ENCODE assay signal across 1 cellular context in genomic region chr2:231701456-231702373, GRCh38.
TF ChIP-seq lines count a peak whose summit lies in the region.

No MANE protein-coding gene starts in this region.

TF ChIP-seq in HepG2, 621 proteins besides CTCF, POLR2A, EP300 and RAD21 (continued from another document and continues in another):
- TF ChIP-seq ZNF318 (CRISPR knock-in tag; IDR thresholded peaks at IDR 0.05) (no peak), POLR2G (IDR thresholded peaks at IDR 0.05; ENCODE audit: low read depth, low read length) (peak; percentile 67), ZNF263 (CRISPR knock-in tag; IDR thresholded peaks at IDR 0.05) (peak; percentile 46), PAX8 (CRISPR knock-in tag; IDR thresholded peaks at IDR 0.05; ENCODE audit: borderline replicate concordance) (no peak), SPEN (CRISPR knock-in tag; IDR thresholded peaks at IDR 0.05; ENCODE audit: low read depth) (peak; percentile 21; the same call in 1 of the 2 replicates), ZC3H13 (CRISPR knock-in tag; IDR thresholded peaks at IDR 0.05) (0 out of 2 replicates have a peak, but pooled peaks have one; percentile 53), ZNF749 (CRISPR knock-in tag; IDR thresholded peaks at IDR 0.05; ENCODE audit: borderline replicate concordance) (0 out of 2 replicates have a peak, but pooled peaks have one; percentile 51), ZNF839 (CRISPR knock-in tag; IDR thresholded peaks at IDR 0.05; ENCODE audit: borderline replicate concordance) (peak; percentile 92; the same call in 1 of the 2 replicates), SMARCE1 (IDR thresholded peaks at IDR 0.05; ENCODE audit: borderline replicate concordance) (no peak), NFKB2 (CRISPR knock-in tag; IDR thresholded peaks at IDR 0.05; ENCODE audit: borderline replicate concordance) (no peak; the same call in 1 of the 2 replicates), ZNF552 (CRISPR knock-in tag; IDR thresholded peaks at IDR 0.05; ENCODE audit: borderline replicate concordance) (peak; percentile 57; the same call in 1 of the 2 replicates), RFX5 (IDR thresholded peaks at IDR 0.05; ENCODE audit: low read depth, low read length) (no peak), AHR (CRISPR knock-in tag; IDR thresholded peaks at IDR 0.05) (peak; percentile 18; the same call in 1 of the 2 replicates), KDM4B (CRISPR knock-in tag; IDR thresholded peaks at IDR 0.05) (0 out of 2 replicates have a peak, but pooled peaks have one; percentile 31), ZNF782 (CRISPR knock-in tag; IDR thresholded peaks at IDR 0.05; ENCODE audit: borderline replicate concordance) (no peak), PHF20 (CRISPR knock-in tag; IDR thresholded peaks at IDR 0.05) (peak; percentile 70), MEF2D (CRISPR knock-in tag; IDR thresholded peaks at IDR 0.05) (no peak), GLI4 (CRISPR knock-in tag; IDR thresholded peaks at IDR 0.05; ENCODE audit: borderline replicate concordance) (0 out of 2 replicates have a peak, but pooled peaks have one; percentile 41), THRA (CRISPR knock-in tag; IDR thresholded peaks at IDR 0.05; ENCODE audit: borderline replicate concordance) (no peak), PATZ1 (CRISPR knock-in tag; IDR thresholded peaks at IDR 0.05) (0 out of 2 replicates have a peak, but pooled peaks have one; percentile 56), ZKSCAN5 (CRISPR knock-in tag; IDR thresholded peaks at IDR 0.05) (peak; percentile 38; the same call in 1 of the 2 replicates), REL (CRISPR knock-in tag; conservative IDR thresholded peaks at IDR 0.05) (0 out of 2 replicates have a peak, but pooled peaks have one; percentile 13), ZNF746 (CRISPR knock-in tag; IDR thresholded peaks at IDR 0.05) (peak; percentile 72; the same call in 1 of the 2 replicates), ZNF792 (CRISPR knock-in tag; IDR thresholded peaks at IDR 0.05) (peak; percentile 68; the same call in 1 of the 2 replicates), ZNF501 (CRISPR knock-in tag; IDR thresholded peaks at IDR 0.05) (peak; percentile 46; the same call in 1 of the 2 replicates), AHDC1 (CRISPR knock-in tag; IDR thresholded peaks at IDR 0.05; ENCODE audit: borderline replicate concordance) (no peak), ZNF253 (CRISPR knock-in tag; IDR thresholded peaks at IDR 0.05; ENCODE audit: borderline replicate concordance) (no peak)
- TF ChIP-seq, protein P1, sequence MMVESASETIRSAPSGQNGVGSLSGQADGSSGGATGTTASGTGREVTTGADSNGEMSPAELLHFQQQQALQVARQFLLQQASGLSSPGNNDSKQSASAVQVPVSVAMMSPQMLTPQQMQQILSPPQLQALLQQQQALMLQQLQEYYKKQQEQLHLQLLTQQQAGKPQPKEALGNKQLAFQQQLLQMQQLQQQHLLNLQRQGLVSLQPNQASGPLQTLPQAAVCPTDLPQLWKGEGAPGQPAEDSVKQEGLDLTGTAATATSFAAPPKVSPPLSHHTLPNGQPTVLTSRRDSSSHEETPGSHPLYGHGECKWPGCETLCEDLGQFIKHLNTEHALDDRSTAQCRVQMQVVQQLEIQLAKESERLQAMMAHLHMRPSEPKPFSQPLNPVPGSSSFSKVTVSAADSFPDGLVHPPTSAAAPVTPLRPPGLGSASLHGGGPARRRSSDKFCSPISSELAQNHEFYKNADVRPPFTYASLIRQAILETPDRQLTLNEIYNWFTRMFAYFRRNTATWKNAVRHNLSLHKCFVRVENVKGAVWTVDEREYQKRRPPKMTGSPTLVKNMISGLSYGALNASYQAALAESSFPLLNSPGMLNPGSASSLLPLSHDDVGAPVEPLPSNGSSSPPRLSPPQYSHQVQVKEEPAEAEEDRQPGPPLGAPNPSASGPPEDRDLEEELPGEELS (CRISPR knock-in tag; IDR thresholded peaks at IDR 0.05), result no peak
- TF ChIP-seq, protein P2, sequence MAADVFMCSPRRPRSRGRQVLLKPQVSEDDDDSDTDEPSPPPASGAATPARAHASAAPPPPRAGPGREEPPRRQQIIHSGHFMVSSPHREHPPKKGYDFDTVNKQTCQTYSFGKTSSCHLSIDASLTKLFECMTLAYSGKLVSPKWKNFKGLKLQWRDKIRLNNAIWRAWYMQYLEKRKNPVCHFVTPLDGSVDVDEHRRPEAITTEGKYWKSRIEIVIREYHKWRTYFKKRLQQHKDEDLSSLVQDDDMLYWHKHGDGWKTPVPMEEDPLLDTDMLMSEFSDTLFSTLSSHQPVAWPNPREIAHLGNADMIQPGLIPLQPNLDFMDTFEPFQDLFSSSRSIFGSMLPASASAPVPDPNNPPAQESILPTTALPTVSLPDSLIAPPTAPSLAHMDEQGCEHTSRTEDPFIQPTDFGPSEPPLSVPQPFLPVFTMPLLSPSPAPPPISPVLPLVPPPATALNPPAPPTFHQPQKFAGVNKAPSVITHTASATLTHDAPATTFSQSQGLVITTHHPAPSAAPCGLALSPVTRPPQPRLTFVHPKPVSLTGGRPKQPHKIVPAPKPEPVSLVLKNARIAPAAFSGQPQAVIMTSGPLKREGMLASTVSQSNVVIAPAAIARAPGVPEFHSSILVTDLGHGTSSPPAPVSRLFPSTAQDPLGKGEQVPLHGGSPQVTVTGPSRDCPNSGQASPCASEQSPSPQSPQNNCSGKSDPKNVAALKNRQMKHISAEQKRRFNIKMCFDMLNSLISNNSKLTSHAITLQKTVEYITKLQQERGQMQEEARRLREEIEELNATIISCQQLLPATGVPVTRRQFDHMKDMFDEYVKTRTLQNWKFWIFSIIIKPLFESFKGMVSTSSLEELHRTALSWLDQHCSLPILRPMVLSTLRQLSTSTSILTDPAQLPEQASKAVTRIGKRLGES (CRISPR knock-in tag; IDR thresholded peaks at IDR 0.05; ENCODE audit: borderline replicate concordance), result no peak
- TF ChIP-seq, protein P3, sequence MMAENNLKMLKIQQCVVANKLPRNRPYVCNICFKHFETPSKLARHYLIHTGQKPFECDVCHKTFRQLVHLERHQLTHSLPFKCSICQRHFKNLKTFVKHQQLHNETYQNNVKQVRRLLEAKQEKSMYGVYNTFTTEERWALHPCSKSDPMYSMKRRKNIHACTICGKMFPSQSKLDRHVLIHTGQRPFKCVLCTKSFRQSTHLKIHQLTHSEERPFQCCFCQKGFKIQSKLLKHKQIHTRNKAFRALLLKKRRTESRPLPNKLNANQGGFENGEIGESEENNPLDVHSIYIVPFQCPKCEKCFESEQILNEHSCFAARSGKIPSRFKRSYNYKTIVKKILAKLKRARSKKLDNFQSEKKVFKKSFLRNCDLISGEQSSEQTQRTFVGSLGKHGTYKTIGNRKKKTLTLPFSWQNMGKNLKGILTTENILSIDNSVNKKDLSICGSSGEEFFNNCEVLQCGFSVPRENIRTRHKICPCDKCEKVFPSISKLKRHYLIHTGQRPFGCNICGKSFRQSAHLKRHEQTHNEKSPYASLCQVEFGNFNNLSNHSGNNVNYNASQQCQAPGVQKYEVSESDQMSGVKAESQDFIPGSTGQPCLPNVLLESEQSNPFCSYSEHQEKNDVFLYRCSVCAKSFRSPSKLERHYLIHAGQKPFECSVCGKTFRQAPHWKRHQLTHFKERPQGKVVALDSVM (CRISPR knock-in tag; IDR thresholded peaks at IDR 0.05), result no peak
